Comparison of ENCODE assay signal across 1 cellular context in the genomic region with DNA sequence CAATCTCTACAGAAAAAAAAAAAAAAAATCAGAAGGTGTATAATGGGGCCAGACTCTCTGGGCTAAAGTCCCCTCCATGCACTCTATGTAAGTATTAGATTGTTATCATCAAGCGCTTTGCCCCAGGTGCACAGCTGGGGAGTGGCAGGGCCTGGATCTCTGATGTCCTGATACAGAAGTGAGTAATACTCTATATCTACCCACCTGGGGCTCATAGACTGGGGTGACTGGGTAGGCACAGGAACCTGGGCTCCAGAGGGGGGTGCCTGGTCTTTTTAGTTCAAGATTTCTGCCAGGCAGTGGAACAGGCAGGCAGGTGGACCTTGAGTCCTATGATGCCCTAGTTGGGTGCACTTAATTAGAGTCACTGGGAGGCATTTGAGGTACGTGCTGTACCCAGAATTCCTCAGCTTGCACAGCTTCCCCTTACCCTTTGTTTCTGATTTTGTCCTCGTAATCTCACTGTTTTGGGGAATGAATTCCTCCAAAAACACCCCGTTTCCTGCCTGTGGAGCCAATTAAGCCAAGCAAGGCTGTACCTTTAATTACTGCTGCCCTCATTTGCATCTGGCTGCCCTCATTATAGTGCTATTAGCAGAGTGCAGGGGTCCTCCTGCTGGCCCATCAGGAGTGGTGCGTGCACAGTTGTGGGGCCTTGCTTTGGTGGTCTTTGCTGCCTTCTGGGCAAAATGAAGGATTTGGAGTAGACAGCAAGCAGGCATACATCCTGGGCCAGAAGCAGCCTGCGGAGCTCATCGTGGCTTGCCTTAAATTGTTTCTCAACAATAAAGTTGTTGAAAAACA.
TF ChIP-seq lines count a peak whose summit lies in the region.

No MANE protein-coding gene starts in this region.

TF ChIP-seq in WTC11, 78 proteins besides CTCF, POLR2A, EP300 and RAD21 (continued from another document):
- TF ChIP-seq, protein P1, sequence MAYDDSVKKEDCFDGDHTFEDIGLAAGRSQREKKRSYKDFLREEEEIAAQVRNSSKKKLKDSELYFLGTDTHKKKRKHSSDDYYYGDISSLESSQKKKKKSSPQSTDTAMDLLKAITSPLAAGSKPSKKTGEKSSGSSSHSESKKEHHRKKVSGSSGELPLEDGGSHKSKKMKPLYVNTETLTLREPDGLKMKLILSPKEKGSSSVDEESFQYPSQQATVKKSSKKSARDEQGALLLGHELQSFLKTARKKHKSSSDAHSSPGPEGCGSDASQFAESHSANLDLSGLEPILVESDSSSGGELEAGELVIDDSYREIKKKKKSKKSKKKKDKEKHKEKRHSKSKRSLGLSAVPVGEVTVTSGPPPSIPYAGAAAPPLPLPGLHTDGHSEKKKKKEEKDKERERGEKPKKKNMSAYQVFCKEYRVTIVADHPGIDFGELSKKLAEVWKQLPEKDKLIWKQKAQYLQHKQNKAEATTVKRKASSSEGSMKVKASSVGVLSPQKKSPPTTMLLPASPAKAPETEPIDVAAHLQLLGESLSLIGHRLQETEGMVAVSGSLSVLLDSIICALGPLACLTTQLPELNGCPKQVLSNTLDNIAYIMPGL (CRISPR knock-in tag; IDR thresholded peaks at IDR 0.05), result no peak
- TF ChIP-seq NFYB (CRISPR knock-in tag; conservative IDR thresholded peaks at IDR 0.05; ENCODE audit: low read depth), result no peak
- no peak for TF ChIP-seq ZNF263 (CRISPR knock-in tag; IDR thresholded peaks at IDR 0.05; ENCODE audit: low read depth)
- TF ChIP-seq, protein P2, sequence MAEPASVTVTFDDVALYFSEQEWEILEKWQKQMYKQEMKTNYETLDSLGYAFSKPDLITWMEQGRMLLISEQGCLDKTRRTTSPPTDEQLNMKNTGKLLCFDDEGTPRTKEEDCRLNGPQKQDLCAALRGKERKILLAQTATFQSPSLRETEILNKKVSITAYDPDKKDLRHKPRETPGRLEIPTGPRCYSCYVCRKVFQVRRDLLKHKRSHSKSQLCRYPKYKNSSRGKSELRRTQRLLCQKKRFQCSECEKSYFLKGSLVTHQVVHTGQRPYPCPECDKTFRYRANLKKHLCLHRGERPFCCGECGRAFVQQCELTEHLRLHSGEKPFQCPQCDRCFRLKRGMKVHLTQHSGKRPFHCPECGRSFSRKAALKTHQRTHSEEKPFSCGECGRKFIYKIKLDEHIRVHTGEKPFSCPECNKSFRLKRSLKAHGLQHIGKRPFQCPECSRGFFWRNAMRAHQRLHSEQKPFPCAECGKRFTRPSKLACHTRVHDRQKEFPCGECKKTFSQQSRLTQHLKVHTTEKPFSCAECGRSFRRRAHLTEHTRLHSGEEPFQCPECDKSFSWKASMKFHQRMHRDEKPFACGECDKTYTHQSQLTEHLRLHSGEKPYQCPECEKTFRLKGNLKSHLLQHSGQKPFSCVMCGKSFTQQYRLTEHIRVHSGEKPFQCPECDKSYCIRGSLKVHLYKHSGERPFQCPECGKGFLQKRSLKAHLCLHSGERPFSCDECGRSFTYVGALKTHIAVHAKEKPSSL (CRISPR knock-in tag; conservative IDR thresholded peaks at IDR 0.05), result no peak
- TF ChIP-seq MXD4 (CRISPR knock-in tag; IDR thresholded peaks at IDR 0.05; ENCODE audit: borderline replicate concordance), result no peak
- TF ChIP-seq SOX15 (CRISPR knock-in tag; IDR thresholded peaks at IDR 0.05), result no peak
- no peak for TF ChIP-seq MYBL2 (CRISPR knock-in tag; IDR thresholded peaks at IDR 0.05)
- TF ChIP-seq, protein P3, sequence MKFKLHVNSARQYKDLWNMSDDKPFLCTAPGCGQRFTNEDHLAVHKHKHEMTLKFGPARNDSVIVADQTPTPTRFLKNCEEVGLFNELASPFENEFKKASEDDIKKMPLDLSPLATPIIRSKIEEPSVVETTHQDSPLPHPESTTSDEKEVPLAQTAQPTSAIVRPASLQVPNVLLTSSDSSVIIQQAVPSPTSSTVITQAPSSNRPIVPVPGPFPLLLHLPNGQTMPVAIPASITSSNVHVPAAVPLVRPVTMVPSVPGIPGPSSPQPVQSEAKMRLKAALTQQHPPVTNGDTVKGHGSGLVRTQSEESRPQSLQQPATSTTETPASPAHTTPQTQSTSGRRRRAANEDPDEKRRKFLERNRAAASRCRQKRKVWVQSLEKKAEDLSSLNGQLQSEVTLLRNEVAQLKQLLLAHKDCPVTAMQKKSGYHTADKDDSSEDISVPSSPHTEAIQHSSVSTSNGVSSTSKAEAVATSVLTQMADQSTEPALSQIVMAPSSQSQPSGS (CRISPR knock-in tag; IDR thresholded peaks at IDR 0.05; ENCODE audit: borderline replicate concordance, low read depth), result no peak
